Comparison of ENCODE assay signal across 1 cellular context in the genomic region with DNA sequence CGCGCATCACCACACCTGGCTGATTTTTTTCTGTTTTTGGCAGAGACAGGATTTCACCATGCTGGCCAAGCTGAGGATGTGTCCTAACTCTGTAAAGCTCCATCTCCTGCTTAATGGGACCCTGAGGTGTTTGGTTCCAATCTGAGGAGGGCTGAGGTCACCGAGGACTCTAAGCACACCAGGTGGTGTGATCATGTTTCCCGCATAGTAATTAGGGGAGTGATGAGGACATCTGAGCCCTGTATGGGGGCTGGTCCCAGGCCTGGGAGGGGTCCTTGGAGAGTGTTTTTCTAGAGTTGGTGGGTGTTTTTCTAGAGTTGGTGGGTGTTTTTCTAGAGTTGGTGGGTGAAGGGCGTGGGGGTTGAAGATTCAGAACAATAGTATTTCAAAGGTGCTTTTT.
A peak's percentile ranks its signal among the peaks of the same experiment; 100 is the strongest.
TF ChIP-seq lines count a peak whose summit lies in the region.

No MANE protein-coding gene starts in this region.

TF ChIP-seq in HEK293, 187 proteins besides CTCF, POLR2A, EP300 and RAD21 (continued from another document and continues in another):
- TF ChIP-seq ZNF24 (tag by site-specific recombination; IDR thresholded peaks at IDR 0.05): peak; percentile 57; the same call in 1 of the 2 replicates
- TF ChIP-seq ZNF416 (tag by site-specific recombination; IDR thresholded peaks at IDR 0.05): no peak
- TF ChIP-seq, protein P1, sequence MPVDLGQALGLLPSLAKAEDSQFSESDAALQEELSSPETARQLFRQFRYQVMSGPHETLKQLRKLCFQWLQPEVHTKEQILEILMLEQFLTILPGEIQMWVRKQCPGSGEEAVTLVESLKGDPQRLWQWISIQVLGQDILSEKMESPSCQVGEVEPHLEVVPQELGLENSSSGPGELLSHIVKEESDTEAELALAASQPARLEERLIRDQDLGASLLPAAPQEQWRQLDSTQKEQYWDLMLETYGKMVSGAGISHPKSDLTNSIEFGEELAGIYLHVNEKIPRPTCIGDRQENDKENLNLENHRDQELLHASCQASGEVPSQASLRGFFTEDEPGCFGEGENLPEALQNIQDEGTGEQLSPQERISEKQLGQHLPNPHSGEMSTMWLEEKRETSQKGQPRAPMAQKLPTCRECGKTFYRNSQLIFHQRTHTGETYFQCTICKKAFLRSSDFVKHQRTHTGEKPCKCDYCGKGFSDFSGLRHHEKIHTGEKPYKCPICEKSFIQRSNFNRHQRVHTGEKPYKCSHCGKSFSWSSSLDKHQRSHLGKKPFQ (tag by site-specific recombination; IDR thresholded peaks at IDR 0.05): peak; percentile 93
- no peak for TF ChIP-seq ZNF624 (tag by site-specific recombination; IDR thresholded peaks at IDR 0.05)
- no peak for TF ChIP-seq ZNF112 (tag by site-specific recombination; IDR thresholded peaks at IDR 0.05)
- TF ChIP-seq, protein P2, sequence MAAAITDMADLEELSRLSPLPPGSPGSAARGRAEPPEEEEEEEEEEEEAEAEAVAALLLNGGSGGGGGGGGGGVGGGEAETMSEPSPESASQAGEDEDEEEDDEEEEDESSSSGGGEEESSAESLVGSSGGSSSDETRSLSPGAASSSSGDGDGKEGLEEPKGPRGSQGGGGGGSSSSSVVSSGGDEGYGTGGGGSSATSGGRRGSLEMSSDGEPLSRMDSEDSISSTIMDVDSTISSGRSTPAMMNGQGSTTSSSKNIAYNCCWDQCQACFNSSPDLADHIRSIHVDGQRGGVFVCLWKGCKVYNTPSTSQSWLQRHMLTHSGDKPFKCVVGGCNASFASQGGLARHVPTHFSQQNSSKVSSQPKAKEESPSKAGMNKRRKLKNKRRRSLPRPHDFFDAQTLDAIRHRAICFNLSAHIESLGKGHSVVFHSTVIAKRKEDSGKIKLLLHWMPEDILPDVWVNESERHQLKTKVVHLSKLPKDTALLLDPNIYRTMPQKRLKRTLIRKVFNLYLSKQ (tag by site-specific recombination; IDR thresholded peaks at IDR 0.05; ENCODE audit: borderline replicate concordance): no peak
- no peak for TF ChIP-seq ZNF501 (tag by site-specific recombination; IDR thresholded peaks at IDR 0.05)
- TF ChIP-seq MZF1 (tag by site-specific recombination; IDR thresholded peaks at IDR 0.05; ENCODE audit: borderline replicate concordance): no peak
- no peak for TF ChIP-seq ZNF596 (tag by site-specific recombination; IDR thresholded peaks at IDR 0.05)
- peak; percentile 96 for TF ChIP-seq ZNF600 (tag by site-specific recombination; IDR thresholded peaks at IDR 0.05)
- peak; percentile 87 for TF ChIP-seq ZIC2 (tag by site-specific recombination; IDR thresholded peaks at IDR 0.05)
- TF ChIP-seq, protein P3, sequence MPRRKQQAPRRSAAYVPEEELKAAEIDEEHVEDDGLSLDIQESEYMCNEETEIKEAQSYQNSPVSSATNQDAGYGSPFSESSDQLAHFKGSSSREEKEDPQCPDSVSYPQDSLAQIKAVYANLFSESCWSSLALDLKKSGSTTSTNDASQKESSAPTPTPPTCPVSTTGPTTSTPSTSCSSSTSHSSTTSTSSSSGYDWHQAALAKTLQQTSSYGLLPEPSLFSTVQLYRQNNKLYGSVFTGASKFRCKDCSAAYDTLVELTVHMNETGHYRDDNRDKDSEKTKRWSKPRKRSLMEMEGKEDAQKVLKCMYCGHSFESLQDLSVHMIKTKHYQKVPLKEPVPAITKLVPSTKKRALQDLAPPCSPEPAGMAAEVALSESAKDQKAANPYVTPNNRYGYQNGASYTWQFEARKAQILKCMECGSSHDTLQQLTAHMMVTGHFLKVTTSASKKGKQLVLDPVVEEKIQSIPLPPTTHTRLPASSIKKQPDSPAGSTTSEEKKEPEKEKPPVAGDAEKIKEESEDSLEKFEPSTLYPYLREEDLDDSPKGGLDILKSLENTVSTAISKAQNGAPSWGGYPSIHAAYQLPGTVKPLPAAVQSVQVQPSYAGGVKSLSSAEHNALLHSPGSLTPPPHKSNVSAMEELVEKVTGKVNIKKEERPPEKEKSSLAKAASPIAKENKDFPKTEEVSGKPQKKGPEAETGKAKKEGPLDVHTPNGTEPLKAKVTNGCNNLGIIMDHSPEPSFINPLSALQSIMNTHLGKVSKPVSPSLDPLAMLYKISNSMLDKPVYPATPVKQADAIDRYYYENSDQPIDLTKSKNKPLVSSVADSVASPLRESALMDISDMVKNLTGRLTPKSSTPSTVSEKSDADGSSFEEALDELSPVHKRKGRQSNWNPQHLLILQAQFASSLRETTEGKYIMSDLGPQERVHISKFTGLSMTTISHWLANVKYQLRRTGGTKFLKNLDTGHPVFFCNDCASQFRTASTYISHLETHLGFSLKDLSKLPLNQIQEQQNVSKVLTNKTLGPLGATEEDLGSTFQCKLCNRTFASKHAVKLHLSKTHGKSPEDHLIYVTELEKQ (tag by site-specific recombination; IDR thresholded peaks at IDR 0.05; ENCODE audit: borderline replicate concordance): peak; percentile 58; the same call in 1 of the 2 replicates
- no peak for TF ChIP-seq ZNF132 (tag by site-specific recombination; IDR thresholded peaks at IDR 0.05; ENCODE audit: borderline replicate concordance)
- TF ChIP-seq ZNF654 (tag by site-specific recombination; IDR thresholded peaks at IDR 0.05; ENCODE audit: low read depth): no peak
- peak; percentile 35; the same call in 1 of the 2 replicates for TF ChIP-seq ZBTB17 (tag by site-specific recombination; IDR thresholded peaks at IDR 0.05)
- TF ChIP-seq EGR2 (tag by site-specific recombination; IDR thresholded peaks at IDR 0.05; ENCODE audit: low read depth): peak; percentile 97
- TF ChIP-seq ZNF521 (tag by site-specific recombination; IDR thresholded peaks at IDR 0.05): no peak
- TF ChIP-seq, protein P4, sequence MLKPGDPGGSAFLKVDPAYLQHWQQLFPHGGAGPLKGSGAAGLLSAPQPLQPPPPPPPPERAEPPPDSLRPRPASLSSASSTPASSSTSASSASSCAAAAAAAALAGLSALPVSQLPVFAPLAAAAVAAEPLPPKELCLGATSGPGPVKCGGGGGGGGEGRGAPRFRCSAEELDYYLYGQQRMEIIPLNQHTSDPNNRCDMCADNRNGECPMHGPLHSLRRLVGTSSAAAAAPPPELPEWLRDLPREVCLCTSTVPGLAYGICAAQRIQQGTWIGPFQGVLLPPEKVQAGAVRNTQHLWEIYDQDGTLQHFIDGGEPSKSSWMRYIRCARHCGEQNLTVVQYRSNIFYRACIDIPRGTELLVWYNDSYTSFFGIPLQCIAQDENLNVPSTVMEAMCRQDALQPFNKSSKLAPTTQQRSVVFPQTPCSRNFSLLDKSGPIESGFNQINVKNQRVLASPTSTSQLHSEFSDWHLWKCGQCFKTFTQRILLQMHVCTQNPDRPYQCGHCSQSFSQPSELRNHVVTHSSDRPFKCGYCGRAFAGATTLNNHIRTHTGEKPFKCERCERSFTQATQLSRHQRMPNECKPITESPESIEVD (tag by site-specific recombination; IDR thresholded peaks at IDR 0.05): peak; percentile 64; the same call in 1 of the 2 replicates
- TF ChIP-seq, protein P5, sequence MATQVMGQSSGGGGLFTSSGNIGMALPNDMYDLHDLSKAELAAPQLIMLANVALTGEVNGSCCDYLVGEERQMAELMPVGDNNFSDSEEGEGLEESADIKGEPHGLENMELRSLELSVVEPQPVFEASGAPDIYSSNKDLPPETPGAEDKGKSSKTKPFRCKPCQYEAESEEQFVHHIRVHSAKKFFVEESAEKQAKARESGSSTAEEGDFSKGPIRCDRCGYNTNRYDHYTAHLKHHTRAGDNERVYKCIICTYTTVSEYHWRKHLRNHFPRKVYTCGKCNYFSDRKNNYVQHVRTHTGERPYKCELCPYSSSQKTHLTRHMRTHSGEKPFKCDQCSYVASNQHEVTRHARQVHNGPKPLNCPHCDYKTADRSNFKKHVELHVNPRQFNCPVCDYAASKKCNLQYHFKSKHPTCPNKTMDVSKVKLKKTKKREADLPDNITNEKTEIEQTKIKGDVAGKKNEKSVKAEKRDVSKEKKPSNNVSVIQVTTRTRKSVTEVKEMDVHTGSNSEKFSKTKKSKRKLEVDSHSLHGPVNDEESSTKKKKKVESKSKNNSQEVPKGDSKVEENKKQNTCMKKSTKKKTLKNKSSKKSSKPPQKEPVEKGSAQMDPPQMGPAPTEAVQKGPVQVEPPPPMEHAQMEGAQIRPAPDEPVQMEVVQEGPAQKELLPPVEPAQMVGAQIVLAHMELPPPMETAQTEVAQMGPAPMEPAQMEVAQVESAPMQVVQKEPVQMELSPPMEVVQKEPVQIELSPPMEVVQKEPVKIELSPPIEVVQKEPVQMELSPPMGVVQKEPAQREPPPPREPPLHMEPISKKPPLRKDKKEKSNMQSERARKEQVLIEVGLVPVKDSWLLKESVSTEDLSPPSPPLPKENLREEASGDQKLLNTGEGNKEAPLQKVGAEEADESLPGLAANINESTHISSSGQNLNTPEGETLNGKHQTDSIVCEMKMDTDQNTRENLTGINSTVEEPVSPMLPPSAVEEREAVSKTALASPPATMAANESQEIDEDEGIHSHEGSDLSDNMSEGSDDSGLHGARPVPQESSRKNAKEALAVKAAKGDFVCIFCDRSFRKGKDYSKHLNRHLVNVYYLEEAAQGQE (tag by site-specific recombination; IDR thresholded peaks at IDR 0.05): no peak
- TF ChIP-seq TCF7L2 (IDR thresholded peaks at IDR 0.05; ENCODE audit: borderline replicate concordance, low read depth, low read length): no peak
- TF ChIP-seq, protein P6, sequence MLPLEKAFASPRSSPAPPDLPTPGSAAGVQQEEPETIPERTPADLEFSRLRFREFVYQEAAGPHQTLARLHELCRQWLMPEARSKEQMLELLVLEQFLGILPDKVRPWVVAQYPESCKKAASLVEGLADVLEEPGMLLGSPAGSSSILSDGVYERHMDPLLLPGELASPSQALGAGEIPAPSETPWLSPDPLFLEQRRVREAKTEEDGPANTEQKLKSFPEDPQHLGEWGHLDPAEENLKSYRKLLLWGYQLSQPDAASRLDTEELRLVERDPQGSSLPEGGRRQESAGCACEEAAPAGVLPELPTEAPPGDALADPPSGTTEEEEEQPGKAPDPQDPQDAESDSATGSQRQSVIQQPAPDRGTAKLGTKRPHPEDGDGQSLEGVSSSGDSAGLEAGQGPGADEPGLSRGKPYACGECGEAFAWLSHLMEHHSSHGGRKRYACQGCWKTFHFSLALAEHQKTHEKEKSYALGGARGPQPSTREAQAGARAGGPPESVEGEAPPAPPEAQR (tag by site-specific recombination; IDR thresholded peaks at IDR 0.05): no peak
- TF ChIP-seq ZNF610 (tag by site-specific recombination; IDR thresholded peaks at IDR 0.05; ENCODE audit: borderline replicate concordance): no peak
- TF ChIP-seq ZNF10 (tag by site-specific recombination; IDR thresholded peaks at IDR 0.05): peak; percentile 98
- no peak for TF ChIP-seq ZNF664 (tag by site-specific recombination; IDR thresholded peaks at IDR 0.05)
- TF ChIP-seq ZBTB7A (tag by site-specific recombination; IDR thresholded peaks at IDR 0.05; ENCODE audit: low read depth): no peak
- TF ChIP-seq ZFP41 (tag by site-specific recombination; IDR thresholded peaks at IDR 0.05; ENCODE audit: borderline replicate concordance): no peak
- TF ChIP-seq ZNF768 (tag by site-specific recombination; IDR thresholded peaks at IDR 0.05): no peak
- TF ChIP-seq ZNF510 (tag by site-specific recombination; IDR thresholded peaks at IDR 0.05; ENCODE audit: insufficient replicate concordance): no peak
- peak; percentile 90 for TF ChIP-seq SP7 (tag by site-specific recombination; IDR thresholded peaks at IDR 0.05)
- TF ChIP-seq ZNF274 (IDR thresholded peaks at IDR 0.05; ENCODE audit: low read length): no peak
- no peak for TF ChIP-seq ZNF274 (tag by site-specific recombination; IDR thresholded peaks at IDR 0.05; ENCODE audit: borderline replicate concordance)
- no peak for TF ChIP-seq ZNF155 (tag by site-specific recombination; IDR thresholded peaks at IDR 0.05)
- no peak for TF ChIP-seq SETDB1 (IDR thresholded peaks at IDR 0.05; ENCODE audit: insufficient read length, low read length)
- no peak for TF ChIP-seq ZNF184 (tag by site-specific recombination; IDR thresholded peaks at IDR 0.05)
- TF ChIP-seq ZNF560 (tag by site-specific recombination; IDR thresholded peaks at IDR 0.05; ENCODE audit: borderline replicate concordance): no peak
- TF ChIP-seq GFI1B (tag by site-specific recombination; IDR thresholded peaks at IDR 0.05): peak; percentile 4; the same call in 1 of the 2 replicates
- no peak for TF ChIP-seq ZNF292 (tag by site-specific recombination; IDR thresholded peaks at IDR 0.05; ENCODE audit: borderline replicate concordance, low read depth)
- TF ChIP-seq ZNF629 (tag by site-specific recombination; IDR thresholded peaks at IDR 0.05): peak; percentile 85
- TF ChIP-seq ZXDB (tag by site-specific recombination; IDR thresholded peaks at IDR 0.05): 0 out of 2 replicates have a peak, but pooled peaks have one; percentile 34
- no peak; the same call in 1 of the 2 replicates for TF ChIP-seq ZNF366 (tag by site-specific recombination; conservative IDR thresholded peaks at IDR 0.05)
- peak; percentile 82 for TF ChIP-seq ZEB2 (tag by site-specific recombination; IDR thresholded peaks at IDR 0.05)
- TF ChIP-seq ZNF23 (tag by site-specific recombination; IDR thresholded peaks at IDR 0.05; ENCODE audit: borderline replicate concordance): no peak
- TF ChIP-seq HOXA7 (CRISPR knock-in tag; IDR thresholded peaks at IDR 0.05; ENCODE audit: borderline replicate concordance): no peak
- TF ChIP-seq, protein P7, sequence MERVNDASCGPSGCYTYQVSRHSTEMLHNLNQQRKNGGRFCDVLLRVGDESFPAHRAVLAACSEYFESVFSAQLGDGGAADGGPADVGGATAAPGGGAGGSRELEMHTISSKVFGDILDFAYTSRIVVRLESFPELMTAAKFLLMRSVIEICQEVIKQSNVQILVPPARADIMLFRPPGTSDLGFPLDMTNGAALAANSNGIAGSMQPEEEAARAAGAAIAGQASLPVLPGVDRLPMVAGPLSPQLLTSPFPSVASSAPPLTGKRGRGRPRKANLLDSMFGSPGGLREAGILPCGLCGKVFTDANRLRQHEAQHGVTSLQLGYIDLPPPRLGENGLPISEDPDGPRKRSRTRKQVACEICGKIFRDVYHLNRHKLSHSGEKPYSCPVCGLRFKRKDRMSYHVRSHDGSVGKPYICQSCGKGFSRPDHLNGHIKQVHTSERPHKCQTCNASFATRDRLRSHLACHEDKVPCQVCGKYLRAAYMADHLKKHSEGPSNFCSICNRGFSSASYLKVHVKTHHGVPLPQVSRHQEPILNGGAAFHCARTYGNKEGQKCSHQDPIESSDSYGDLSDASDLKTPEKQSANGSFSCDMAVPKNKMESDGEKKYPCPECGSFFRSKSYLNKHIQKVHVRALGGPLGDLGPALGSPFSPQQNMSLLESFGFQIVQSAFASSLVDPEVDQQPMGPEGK (tag by site-specific recombination; IDR thresholded peaks at IDR 0.05): peak; percentile 94
- TF ChIP-seq, protein P8, sequence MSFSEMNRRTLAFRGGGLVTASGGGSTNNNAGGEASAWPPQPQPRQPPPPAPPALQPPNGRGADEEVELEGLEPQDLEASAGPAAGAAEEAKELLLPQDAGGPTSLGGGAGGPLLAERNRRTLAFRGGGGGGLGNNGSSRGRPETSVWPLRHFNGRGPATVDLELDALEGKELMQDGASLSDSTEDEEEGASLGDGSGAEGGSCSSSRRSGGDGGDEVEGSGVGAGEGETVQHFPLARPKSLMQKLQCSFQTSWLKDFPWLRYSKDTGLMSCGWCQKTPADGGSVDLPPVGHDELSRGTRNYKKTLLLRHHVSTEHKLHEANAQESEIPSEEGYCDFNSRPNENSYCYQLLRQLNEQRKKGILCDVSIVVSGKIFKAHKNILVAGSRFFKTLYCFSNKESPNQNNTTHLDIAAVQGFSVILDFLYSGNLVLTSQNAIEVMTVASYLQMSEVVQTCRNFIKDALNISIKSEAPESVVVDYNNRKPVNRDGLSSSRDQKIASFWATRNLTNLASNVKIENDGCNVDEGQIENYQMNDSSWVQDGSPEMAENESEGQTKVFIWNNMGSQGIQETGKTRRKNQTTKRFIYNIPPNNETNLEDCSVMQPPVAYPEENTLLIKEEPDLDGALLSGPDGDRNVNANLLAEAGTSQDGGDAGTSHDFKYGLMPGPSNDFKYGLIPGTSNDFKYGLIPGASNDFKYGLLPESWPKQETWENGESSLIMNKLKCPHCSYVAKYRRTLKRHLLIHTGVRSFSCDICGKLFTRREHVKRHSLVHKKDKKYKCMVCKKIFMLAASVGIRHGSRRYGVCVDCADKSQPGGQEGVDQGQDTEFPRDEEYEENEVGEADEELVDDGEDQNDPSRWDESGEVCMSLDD (tag by site-specific recombination; IDR thresholded peaks at IDR 0.05): no peak
